Comparison of ENCODE assay signal across 8 cellular contexts in genomic region chr2:47033102-47033880, GRCh38.
DNase-seq lines count a peak whose midpoint lies in the region; ATAC-seq and TF ChIP-seq lines count a peak whose summit lies in the region.

No MANE protein-coding gene starts in this region.

- H3K36me3 Mint-ChIP-seq in activated naive CD4-positive, alpha-beta T cell treated with anti-CD3 and anti-CD28 coated beads, Interleukin-2, amount 50 U/mL, for 72 hours, result peaks cover 6% of the 10 kb centered on the region in 2 donors
- H3K36me3 Mint-ChIP-seq in memory B cell, result peaks cover 24% of the 10 kb centered on the region

- no peak overlapping the region for H3K4me3 ChIP-seq in upper lobe of right lung

- no peak for TF ChIP-seq CTCF in upper lobe of right lung (IDR thresholded peaks at IDR 0.05)

- no peak for ATAC-seq in activated naive CD4-positive, alpha-beta T cell treated with anti-CD3 and anti-CD28 coated beads, Interleukin-2, amount 50 U/mL, for 72 hours
- ATAC-seq in memory B cell (ENCODE audit: low read depth) (no peak), upper lobe of right lung (no peak)

- H3K27ac Mint-ChIP-seq in activated naive CD4-positive, alpha-beta T cell treated with anti-CD3 and anti-CD28 coated beads, Interleukin-2, amount 50 U/mL, for 72 hours, result peak overlapping the region; percentile 23 to 57
- H3K27ac Mint-ChIP-seq in memory B cell, result peak overlapping the region; percentile 90

- no peaks in the 10 kb centered on the region for H3K9me3 ChIP-seq in upper lobe of right lung

- H3K4me1 ChIP-seq in upper lobe of right lung, result peaks cover 46% of the 10 kb centered on the region

- intact Hi-C loops in upper lobe of right lung (cut with DNase I), result no loop called here

- H3K27me3 Mint-ChIP-seq in memory B cell, result no peaks in the 10 kb centered on the region

- H3K36me3 ChIP-seq in upper lobe of right lung, result peaks cover 42% of the 10 kb centered on the region

- H3K27me3 ChIP-seq in upper lobe of right lung, result no peaks in the 10 kb centered on the region

- H3K27ac ChIP-seq in upper lobe of right lung, result peak overlapping the region; percentile 87

- no peaks in the 10 kb centered on the region for H3K9me3 Mint-ChIP-seq in activated naive CD4-positive, alpha-beta T cell treated with anti-CD3 and anti-CD28 coated beads, Interleukin-2, amount 50 U/mL, for 72 hours
- no peaks in the 10 kb centered on the region for H3K9me3 Mint-ChIP-seq in memory B cell

- H3K4me1 Mint-ChIP-seq in memory B cell, result peaks cover 17% of the 10 kb centered on the region

- H3K4me3 Mint-ChIP-seq in memory B cell, result no peak overlapping the region

- DNase-seq in activated naive CD4-positive, alpha-beta T cell treated with anti-CD3 and anti-CD28 coated beads, Interleukin-2, amount 50 U/mL, for 72 hours (ENCODE audit: low spot score in 2 of 2), result no peak
- no peak for DNase-seq in activated naive CD4-positive, alpha-beta T cell (lab: John Stamatoyannopoulos, UW)
- DNase-seq in astrocyte of the hippocampus (ENCODE audit: low read depth, low spot score) (peak; percentile 41), memory B cell (ENCODE audit: low spot score in 2 of 2) (no peak), upper lobe of right lung (no peak), HCEC 1CT (no peak), HuH-7 (ENCODE audit: low spot score) (no peak)
- no peak for DNase-seq in activated CD8-positive, alpha-beta memory T cell treated with anti-CD3 and anti-CD28 coated beads, Interleukin-2, amount 50 U/mL, for 4 hours
